10 cellular contexts compared by ENCODE assay signal in genomic region chr6:147530132-147531060, GRCh38. TPM values are rescaled to one million over a fixed set of nuclear protein-coding genes. Genes with fewer than 3 reads are reported as not detected.
A peak's percentile ranks its signal among the peaks of the same experiment; 100 is the strongest.
DNase-seq lines count a peak whose midpoint lies in the region; ATAC-seq and FAIRE-seq lines count a peak whose summit lies in the region.
"Had no signal": no experiment of that assay in that cellular context is flagged by ENCODE, and none has a peak within 500 bp of the region (broad histone marks: within the 10 kb centered on the region; RNA-seq: fewer than 3 reads in every experiment).

No MANE protein-coding gene starts in this region.

- DNase-seq in activated naive CD4-positive, alpha-beta T cell treated with anti-CD3 and anti-CD28 coated beads for 36 hours = peak; percentile 24
- no peak for DNase-seq in activated naive CD4-positive, alpha-beta T cell (lab: John Stamatoyannopoulos, UW)
- no peak for DNase-seq in T-helper 17 cell
- peak; percentile 39 for DNase-seq in small intestine
- DNase-seq in HPDE6-E6E7 (ENCODE audit: extremely low spot score) = no peak
- no peak for DNase-seq in NCI-H2171 treated with DMSO at 0.1 percent for 48 hours (lab: John Stamatoyannopoulos, UW)
- DNase-seq: C1 segment of cervical spinal cord had no signal

- H3K9me3 ChIP-seq in T-helper 17 cell (ENCODE audit: control insufficient read depth, low read length, poor library complexity, severe bottlenecking) (no peaks in the 10 kb centered on the region), small intestine (ENCODE audit: control insufficient read depth, low read depth) (no peaks in the 10 kb centered on the region)

- 7 to 33% (median 11%) methylated on average over 13 of the region's 13 CpGs for WGBS in small intestine, 3 donors

- no peak overlapping the region for H3K27ac Mint-ChIP-seq in activated naive CD4-positive, alpha-beta T cell treated with anti-CD3 and anti-CD28 coated beads for 36 hours
- H3K27ac Mint-ChIP-seq in T-helper 17 cell = no peak overlapping the region

- H3K27me3 Mint-ChIP-seq in activated naive CD4-positive, alpha-beta T cell treated with anti-CD3 and anti-CD28 coated beads for 36 hours (ENCODE audit: low read depth) = peaks cover 21% of the 10 kb centered on the region
- peaks cover 32% of the 10 kb centered on the region for H3K27me3 Mint-ChIP-seq in T-helper 17 cell

- peaks cover 11% of the 10 kb centered on the region for H3K4me1 Mint-ChIP-seq in activated naive CD4-positive, alpha-beta T cell treated with anti-CD3 and anti-CD28 coated beads for 36 hours (ENCODE audit: low read depth)
- H3K4me1 Mint-ChIP-seq in T-helper 17 cell = peaks cover 2% of the 10 kb centered on the region

- ATAC-seq in HG03097 (IDR thresholded peaks at IDR 0.05; ENCODE audit: low FRiP score, unreplicated experiment) = peak; percentile 53
- ATAC-seq in T-helper 17 cell = peak; percentile 65
- ATAC-seq in HG03565 (IDR thresholded peaks at IDR 0.05; ENCODE audit: unreplicated experiment) = no peak

- H3K4me3 Mint-ChIP-seq in activated naive CD4-positive, alpha-beta T cell treated with anti-CD3 and anti-CD28 coated beads for 36 hours = no peak overlapping the region
- H3K4me3 Mint-ChIP-seq in T-helper 17 cell = no peak overlapping the region

- peaks cover 2% of the 10 kb centered on the region for H3K36me3 Mint-ChIP-seq in activated naive CD4-positive, alpha-beta T cell treated with anti-CD3 and anti-CD28 coated beads for 36 hours (ENCODE audit: low read depth)
- no peaks in the 10 kb centered on the region for H3K36me3 Mint-ChIP-seq in T-helper 17 cell (ENCODE audit: low read depth)

- no peaks in the 10 kb centered on the region for H3K36me3 ChIP-seq in small intestine (ENCODE audit: control insufficient read depth in 2 of 2, insufficient read depth in 2 of 2, low read length in 2 of 2)

- CTCF ChIA-PET in activated naive CD4-positive, alpha-beta T cell treated with anti-CD3 and anti-CD28 coated beads for 36 hours (lab: Charles Lee) = no interaction called here

- no peak for FAIRE-seq in small intestine (lab: Jason Lieb, UNC)

- H3K4me3 ChIP-seq in small intestine (ENCODE audit: low read depth in 1 of 2, low read length in 2 of 2) = no peak overlapping the region

- no peak overlapping the region for H3K27ac ChIP-seq in small intestine (ENCODE audit: low read depth in 1 of 2, low read length in 1 of 2)
- H3K27ac ChIP-seq: parathyroid adenoma had no signal

- intact Hi-C loops in activated naive CD4-positive, alpha-beta T cell treated with anti-CD3 and anti-CD28 coated beads for 36 hours (cut with micrococcal nuclease) = no loop called here

- no peaks in the 10 kb centered on the region for H3K9me3 Mint-ChIP-seq in activated naive CD4-positive, alpha-beta T cell treated with anti-CD3 and anti-CD28 coated beads for 36 hours

- peaks cover 0 to 3% of the 10 kb centered on the region in 2 donors for H3K4me1 ChIP-seq in small intestine (ENCODE audit: control insufficient read depth in 2 of 2, insufficient read depth in 1 of 2, low read depth in 1 of 2, low read length in 1 of 2)
- H3K4me1 ChIP-seq: parathyroid adenoma had no signal

- no peaks in the 10 kb centered on the region for H3K27me3 ChIP-seq in small intestine (ENCODE audit: control insufficient read depth in 2 of 2, insufficient read depth in 2 of 2, low read length in 2 of 2)

RNA-seq across cellular contexts. Expression of gene SAMD5, which starts 21.9 kb away (rescaled TPM):
- not detected for total RNA-seq in activated naive CD4-positive, alpha-beta T cell treated with anti-CD3 and anti-CD28 coated beads for 36 hours
- not detected for total RNA-seq in T-helper 17 cell
- polyA plus RNA-seq in small intestine = 1 to 10 TPM in 2 of 3 donors, under 1 TPM in 1; 0.67 to 7.6 (median 2.2) TPM

Comparison
In these comparisons a context has a peak if more than half of its experiments do, and no peak if none do; other contexts are left out.
1. DNase-seq: peak in activated naive CD4-positive, alpha-beta T cell treated with anti-CD3 and anti-CD28 coated beads for 36 hours (single experiment) and small intestine (single experiment); none in activated naive CD4-positive, alpha-beta T cell (0 of 4), T-helper 17 cell (0 of 3), HPDE6-E6E7 (single experiment) and NCI-H2171 treated with DMSO at 0.1 percent for 48 hours (single experiment).